24 cellular contexts compared by ENCODE assay signal in genomic region chr6:151091571-151091970, GRCh38.
"Had no signal": no experiment of that assay in that cellular context is flagged by ENCODE, and none has a peak within 500 bp of the region (broad histone marks: within the 10 kb centered on the region; RNA-seq: fewer than 3 reads in every experiment).

No MANE protein-coding gene starts in this region.

- H3K4me3 Mint-ChIP-seq: activated CD4-positive, alpha-beta T cell treated with anti-CD3 and anti-CD28 coated beads, Interleukin-2, amount 10 ng/mL, durations not matched to agents 7 days and 5 days; activated CD8-positive, alpha-beta T cell treated with anti-CD3 and anti-CD28 coated beads for 36 hours; activated naive CD8-positive, alpha-beta T cell treated with anti-CD3 and anti-CD28 coated beads for 36 hours; memory B cell; nephron progenitor cell had no signal

- H3K27me3 Mint-ChIP-seq: activated CD4-positive, alpha-beta T cell treated with anti-CD3 and anti-CD28 coated beads, Interleukin-2, amount 10 ng/mL, durations not matched to agents 7 days and 5 days; activated CD8-positive, alpha-beta T cell treated with anti-CD3 and anti-CD28 coated beads for 36 hours; activated naive CD8-positive, alpha-beta T cell treated with anti-CD3 and anti-CD28 coated beads for 36 hours; memory B cell had no signal

- H3K4me3 ChIP-seq: heart right ventricle, pancreas, psoas muscle, right atrium auricular region, spleen, tibial artery had no signal

- DNase-seq: activated CD4-positive, alpha-beta T cell treated with anti-CD3 and anti-CD28 coated beads, Interleukin-2, amount 10 ng/mL, durations not matched to agents 7 days and 5 days; activated CD4-positive, CD25-positive, alpha-beta regulatory T cell treated with anti-CD3 and anti-CD28 coated beads, Interleukin-2, amount 50 U/mL, for 72 hours; activated CD8-positive, alpha-beta T cell treated with anti-CD3 and anti-CD28 coated beads for 36 hours; activated naive CD4-positive, alpha-beta T cell treated with Interleukin-2 at 50 U/mL for 16 hours; activated naive CD8-positive, alpha-beta T cell treated with anti-CD3 and anti-CD28 coated beads for 36 hours; activated T-cell treated with anti-CD3 and anti-CD28 coated beads, Interleukin-2, amount 50 U/mL, for 1 hour; cerebellar nuclear complex; cortex of kidney; erythroblast; foreskin fibroblast; heart right ventricle; left colon; nephron progenitor cell; pancreas; psoas muscle; spleen; stimulated activated CD4-positive, alpha-beta T cell treated with anti-CD3 and anti-CD28 coated beads, Interleukin-4, amount 100 ng/mL, for 24 hours; stimulated activated naive CD8-positive, alpha-beta T cell treated with anti-CD3 and anti-CD28 coated beads, Interleukin-15, Interleukin-2, amounts not matched to agents 100 U/mL and 50 U/mL, for 24 hours; substantia nigra; WERI-Rb-1 had no signal

- H3K27me3 ChIP-seq: heart right ventricle, pancreas, right atrium auricular region, spleen, tibial artery had no signal

- H3K4me1 Mint-ChIP-seq: activated CD4-positive, alpha-beta T cell treated with anti-CD3 and anti-CD28 coated beads, Interleukin-2, amount 10 ng/mL, durations not matched to agents 7 days and 5 days; activated naive CD8-positive, alpha-beta T cell treated with anti-CD3 and anti-CD28 coated beads for 36 hours; memory B cell had no signal

- H3K27ac Mint-ChIP-seq: activated CD4-positive, alpha-beta T cell treated with anti-CD3 and anti-CD28 coated beads, Interleukin-2, amount 10 ng/mL, durations not matched to agents 7 days and 5 days; activated CD8-positive, alpha-beta T cell treated with anti-CD3 and anti-CD28 coated beads for 36 hours; activated naive CD8-positive, alpha-beta T cell treated with anti-CD3 and anti-CD28 coated beads for 36 hours; activated T-helper 2 cell treated with anti-CD3 and anti-CD28 coated beads, Interferon-gamma antibody, Interleukin-2, Interleukin-4, amounts not matched to agents 10 μg/mL and 5 μg/mL and 100 μg/mL, durations not matched to agents 14 hours and 24 hours and 36 hours; memory B cell; nephron progenitor cell had no signal

- H3K4me1 ChIP-seq: pancreas, psoas muscle, spleen had no signal

- H3K9me3 ChIP-seq: heart right ventricle, pancreas, psoas muscle, right atrium auricular region, spleen, tibial artery had no signal

- H3K9me3 Mint-ChIP-seq: activated CD4-positive, alpha-beta T cell treated with anti-CD3 and anti-CD28 coated beads, Interleukin-2, amount 10 ng/mL, durations not matched to agents 7 days and 5 days; activated CD8-positive, alpha-beta T cell treated with anti-CD3 and anti-CD28 coated beads for 36 hours; activated naive CD8-positive, alpha-beta T cell treated with anti-CD3 and anti-CD28 coated beads for 36 hours; activated T-helper 2 cell treated with anti-CD3 and anti-CD28 coated beads, Interferon-gamma antibody, Interleukin-2, Interleukin-4, amounts not matched to agents 10 μg/mL and 5 μg/mL and 100 μg/mL, durations not matched to agents 14 hours and 24 hours and 36 hours; memory B cell; nephron progenitor cell had no signal

- H3K27ac ChIP-seq: heart right ventricle, pancreas, psoas muscle, right atrium auricular region, spleen, tibial artery, WERI-Rb-1 had no signal

- H3K36me3 ChIP-seq: pancreas, right atrium auricular region had no signal
